In genomic region chr11:61897387-61898246, GRCh38 we compare ENCODE assay signal across 8 cellular contexts. TPM values are rescaled to one million over a fixed set of nuclear protein-coding genes. Genes with fewer than 3 reads are reported as not detected.
DNase-seq lines count a peak whose midpoint lies in the region; ATAC-seq and TF ChIP-seq lines count a peak whose summit lies in the region.

No MANE protein-coding gene starts in this region.

- H3K36me3 Mint-ChIP-seq in endothelial cell (ENCODE audit: low read depth, unreplicated experiment): no peaks in the 10 kb centered on the region

- ATAC-seq in HG03571 (IDR thresholded peaks at IDR 0.05; ENCODE audit: unreplicated experiment): no peak

- no peaks in the 10 kb centered on the region for H3K9me3 Mint-ChIP-seq in endothelial cell (ENCODE audit: unreplicated experiment)

- peak; percentile 84 for TF ChIP-seq CTCF in HFF-Myc (IDR thresholded peaks at IDR 0.05; ENCODE audit: low read depth, low read length, missing control alignments)
- TF ChIP-seq CTCF in endothelial cell (IDR thresholded peaks at IDR 0.05; ENCODE audit: unreplicated experiment): peak; percentile 80

- no peaks in the 10 kb centered on the region for H3K4me1 Mint-ChIP-seq in endothelial cell (ENCODE audit: unreplicated experiment)

- H3K4me3 ChIP-seq in HFF-Myc (replicated peaks; ENCODE audit: low read depth, low read length): no peak overlapping the region

- H3K27ac Mint-ChIP-seq in endothelial cell (ENCODE audit: unreplicated experiment): no peak overlapping the region

- H3K27me3 Mint-ChIP-seq in endothelial cell (ENCODE audit: unreplicated experiment): no peaks in the 10 kb centered on the region

- no peak overlapping the region for H3K4me3 Mint-ChIP-seq in endothelial cell (ENCODE audit: unreplicated experiment)

- DNase-seq in C1 segment of cervical spinal cord (lab: John Stamatoyannopoulos, UW) (peak in 12 of 14 donors; percentile 13 to 85 (median 60)), HFF-Myc (ENCODE audit: extremely low read depth, low read depth) (no peak), NOMO-1 treated with dmso at 0.1 percent for 144 hours (lab: John Stamatoyannopoulos, UW; ENCODE audit: unreplicated experiment) (peak; percentile 6), endothelial cell (ENCODE audit: low spot score) (peak; percentile 93), mucosa of gallbladder (ENCODE audit: low spot score) (peak; percentile 69)
- peak; percentile 53 for DNase-seq in activated CD8-positive, alpha-beta memory T cell treated with anti-CD3 and anti-CD28 coated beads, Interleukin-2, amount 50 U/mL, for 1 hour (ENCODE audit: extremely low read depth)
- DNase-seq in stimulated activated CD8-positive, alpha-beta memory T cell treated with anti-CD3 and anti-CD28 coated beads, Interleukin-4, amount 100 ng/mL, for 48 hours: peak; percentile 91

RNA-seq across cellular contexts. Expression of gene FADS3, which starts 6.3 kb away (rescaled TPM):
- total RNA-seq in endothelial cell (ENCODE audit: unreplicated experiment) (42.0 TPM), mucosa of gallbladder (22.6 TPM)

RNA-seq across cellular contexts. Expression of gene RAB3IL1, which starts 19.7 kb away (rescaled TPM):
- 8.9 TPM for total RNA-seq in endothelial cell (ENCODE audit: unreplicated experiment)
- 12.1 TPM for total RNA-seq in mucosa of gallbladder

RNA-seq across cellular contexts. Expression of gene BEST1, which starts 52.5 kb away (rescaled TPM):
- total RNA-seq in endothelial cell (ENCODE audit: unreplicated experiment) (0.08 TPM), mucosa of gallbladder (2.8 TPM)
